ENCODE assay signal across 7 cellular contexts in the genomic region with DNA sequence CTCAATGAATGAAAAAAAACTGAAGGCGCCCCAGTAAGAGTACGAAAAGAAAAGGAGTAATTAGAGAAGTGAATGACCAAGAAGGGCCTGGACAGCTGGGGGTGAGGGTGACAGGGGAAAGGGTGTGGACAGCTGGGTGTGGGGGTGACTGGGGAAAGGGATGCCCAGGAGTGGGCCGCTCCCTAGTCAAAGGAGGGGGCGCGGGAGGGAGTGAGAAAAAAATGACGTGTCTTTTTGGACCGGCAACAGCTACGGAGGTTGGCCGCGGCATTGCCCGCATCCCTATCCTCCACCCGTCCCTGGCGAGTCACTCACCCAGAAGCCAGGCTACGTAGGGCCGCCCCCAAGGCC. TPM values are rescaled to one million over a fixed set of nuclear protein-coding genes. Genes with fewer than 3 reads are reported as not detected.
A peak's percentile ranks its signal among the peaks of the same experiment; 100 is the strongest.
DNase-seq lines count a peak whose midpoint lies in the region; ATAC-seq and TF ChIP-seq lines count a peak whose summit lies in the region.

No MANE protein-coding gene starts in this region.

- TF ChIP-seq EP300 in transverse colon (IDR thresholded peaks at IDR 0.05; ENCODE audit: low read depth) = no peak

- H3K27me3 Mint-ChIP-seq in IgD-negative memory B cell (no peaks in the 10 kb centered on the region), chondrocyte (ENCODE audit: low read depth) (no peaks in the 10 kb centered on the region), memory B cell (no peaks in the 10 kb centered on the region)

- DNase-seq in chondrocyte (ENCODE audit: low spot score) = no peak
- no peak for DNase-seq in memory B cell (ENCODE audit: low spot score in 2 of 2)
- DNase-seq in transverse colon = no peak
- DNase-seq in NCI-H774 (lab: John Stamatoyannopoulos, UW) = no peak
- no peak for DNase-seq in foreskin melanocyte

- peak overlapping the region; percentile 98 to 100 (median 98) for H3K27ac ChIP-seq in transverse colon

- H3K36me3 Mint-ChIP-seq in IgD-negative memory B cell = peaks cover 6% of the 10 kb centered on the region
- peaks cover 2% of the 10 kb centered on the region for H3K36me3 Mint-ChIP-seq in chondrocyte (ENCODE audit: low read depth)
- H3K36me3 Mint-ChIP-seq in memory B cell = peaks cover 15% of the 10 kb centered on the region

- H3K4me3 Mint-ChIP-seq in IgD-negative memory B cell = peak overlapping the region; percentile 91 to 99 (median 97)
- H3K4me3 Mint-ChIP-seq in chondrocyte (ENCODE audit: unreplicated experiment) = peak overlapping the region; percentile 88
- H3K4me3 Mint-ChIP-seq in memory B cell = peak overlapping the region; percentile 94

- peaks cover 0 to 4% (median 0%) of the 10 kb centered on the region in 3 donors for H3K9me3 Mint-ChIP-seq in IgD-negative memory B cell
- peaks cover 5% of the 10 kb centered on the region for H3K9me3 Mint-ChIP-seq in chondrocyte (ENCODE audit: low read depth)
- H3K9me3 Mint-ChIP-seq in memory B cell = no peaks in the 10 kb centered on the region

- intact Hi-C loops in transverse colon (cut with DNase I; ENCODE audit: low total_unique reads) = no loop called here

- H3K4me3 ChIP-seq in transverse colon = peak overlapping the region; percentile 70 to 98 (median 86)

- H3K4me1 Mint-ChIP-seq in IgD-negative memory B cell = peaks cover 28 to 36% (median 32%) of the 10 kb centered on the region in 3 donors
- peaks cover 46% of the 10 kb centered on the region for H3K4me1 Mint-ChIP-seq in chondrocyte (ENCODE audit: low read depth)
- peaks cover 19% of the 10 kb centered on the region for H3K4me1 Mint-ChIP-seq in memory B cell

- peaks cover 0 to 7% (median under 1%) of the 10 kb centered on the region in 4 donors for H3K36me3 ChIP-seq in transverse colon

- TF ChIP-seq POLR2A in transverse colon (IDR thresholded peaks at IDR 0.05) = no peak

- in situ Hi-C loops in transverse colon (cut with MboI; ENCODE audit: low pct_ligation_motif_present in 1 of 4, low pct_unique_long_range_greater_than_20kb in 1 of 4, low sequenced_read_pairs in 3 of 4) = loop anchor here in 2 of 4 donors (25.0 kb wide), 1 partner anchor 1036 kb away; no protein-coding TSS in a partner anchor

- WGBS in transverse colon (ENCODE audit: low coverage in 1 of 2), 2 donors = 0 to 1% methylated on average over 5 to 15 of the region's 15 CpGs

- ATAC-seq in GM18861 (IDR thresholded peaks at IDR 0.05; ENCODE audit: unreplicated experiment) = peak; percentile 74
- ATAC-seq in memory B cell (ENCODE audit: low read depth) = no peak

- TF ChIP-seq CTCF in chondrocyte (IDR thresholded peaks at IDR 0.05) (no peak), transverse colon (IDR thresholded peaks at IDR 0.05) (no peak)

- H3K4me1 ChIP-seq in transverse colon = peaks cover 14 to 55% (median 28%) of the 10 kb centered on the region in 4 donors

- H3K27ac Mint-ChIP-seq in IgD-negative memory B cell (peak overlapping the region; percentile 97 to 99 (median 99)), chondrocyte (ENCODE audit: unreplicated experiment) (peak overlapping the region; percentile 100), memory B cell (peak overlapping the region; percentile 99)

- no peaks in the 10 kb centered on the region for H3K27me3 ChIP-seq in transverse colon

- H3K9me3 ChIP-seq in transverse colon = peaks cover 5 to 16% of the 10 kb centered on the region in 2 donors

RNA-seq across cellular contexts. Expression of gene ZCWPW2, which starts 0.3 kb away (rescaled TPM):
- 0.19 TPM for polyA plus RNA-seq in IgD-negative memory B cell
- total RNA-seq in chondrocyte = 1.1 to 2.1 TPM (median 1.8 TPM) in 3 replicates
- under 1 TPM in 2 of 4 donors, not detected in 2; 0.41 to 0.79 TPM for total RNA-seq in transverse colon

RNA-seq across cellular contexts. Expression of gene AZI2, which starts 0.4 kb away (rescaled TPM):
- 19.7 TPM for polyA plus RNA-seq in IgD-negative memory B cell
- total RNA-seq in chondrocyte (77.8 to 80.6 TPM (median 79.4 TPM) in 3 replicates), transverse colon (100 to 1,000 TPM in 1 of 4 donors, 10 to 100 TPM in 3; 31.0 to 119 (median 65.0) TPM)
